Comparison of ENCODE assay signal across 8 cellular contexts in the genomic region with DNA sequence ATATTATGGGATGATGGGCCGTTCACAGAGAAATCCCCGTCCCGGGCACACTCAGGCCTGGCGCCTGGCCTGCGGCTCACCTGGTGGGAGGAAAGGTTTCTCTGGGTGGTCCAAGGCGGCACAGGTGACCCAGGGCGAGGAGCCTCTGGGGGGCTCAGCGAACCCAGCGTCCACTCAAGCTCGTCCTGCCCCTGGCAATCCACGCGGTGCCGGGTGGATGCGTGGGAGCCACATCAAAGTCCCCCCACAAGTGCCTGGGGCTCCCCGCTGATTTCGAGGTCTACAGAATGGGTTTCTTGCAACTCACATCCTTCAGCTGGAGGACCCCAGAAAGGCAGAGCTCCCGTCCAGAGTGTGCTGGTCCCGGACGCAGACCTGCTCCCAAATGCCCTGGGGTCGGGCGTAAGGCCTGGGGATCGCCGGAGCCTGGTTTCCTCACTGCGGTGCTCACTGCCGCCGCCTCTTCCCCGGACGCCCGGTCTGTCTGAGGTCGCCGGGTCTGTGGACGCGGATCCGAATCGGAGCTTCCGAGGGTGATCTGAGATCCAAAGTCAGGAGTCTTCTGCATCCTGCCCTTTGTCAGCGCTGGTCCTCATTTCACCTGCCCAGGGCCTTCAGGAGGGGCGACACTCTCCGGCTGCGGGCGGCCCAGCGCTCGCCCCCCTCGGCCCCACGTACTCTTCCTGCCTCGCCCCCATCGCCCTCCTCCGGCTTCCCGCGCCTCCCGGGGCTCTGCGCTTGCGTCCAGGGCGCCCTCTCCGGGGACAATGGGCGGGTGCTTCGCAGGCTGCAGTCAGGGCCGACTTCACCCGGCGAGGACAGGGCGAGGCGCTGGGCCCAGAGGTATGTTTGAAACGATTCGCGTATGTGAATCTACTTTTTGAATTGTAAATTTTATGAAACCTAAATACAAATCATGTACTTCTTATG.
DNase-seq lines count a peak whose midpoint lies in the region; ATAC-seq and TF ChIP-seq lines count a peak whose summit lies in the region.

No MANE protein-coding gene starts in this region.

- H3K4me3 ChIP-seq in GM06990 (replicated peaks; ENCODE audit: low read depth, low read length) (peak overlapping the region; percentile 46), astrocyte of the cerebellum (ENCODE audit: low read depth, low read length) (no peak overlapping the region)

- TF ChIP-seq CTCF in GM06990 (IDR thresholded peaks at IDR 0.05; ENCODE audit: insufficient read depth, low read length, poor library complexity, severe bottlenecking), result peak; percentile 32
- peak; percentile 13 for TF ChIP-seq CTCF in astrocyte of the cerebellum (IDR thresholded peaks at IDR 0.05; ENCODE audit: low read depth, low read length, missing control alignments)

- in situ Hi-C loops in astrocyte of the cerebellum (cut with HindIII; ENCODE audit: low sequenced_read_pairs), result no loop called here

- DNase-seq in GM06990 (ENCODE audit: extremely low read depth, insufficient read length), result peak; percentile 85
- DNase-seq in T-helper 2 cell, result peak; percentile 21 to 52 (median 41)
- DNase-seq in astrocyte of the cerebellum (ENCODE audit: low read depth), result no peak
- peak; percentile 53 for DNase-seq in iris pigment epithelial cell (ENCODE audit: low read depth)
- peak; percentile 45 to 48 for DNase-seq in stimulated activated CD4-positive, alpha-beta T cell treated with anti-CD3 and anti-CD28 coated beads, Interleukin-15, amount 100 ng/mL, for 48 hours (ENCODE audit: low read depth in 2 of 2)
- DNase-seq in NCI-H82 (lab: John Stamatoyannopoulos, UW), result no peak
- DNase-seq in dedifferentiated amniotic fluid mesenchymal stem cell (ENCODE audit: extremely low spot score), result no peak

- ATAC-seq in HG02571 (IDR thresholded peaks at IDR 0.05; ENCODE audit: unreplicated experiment), result peak; percentile 78

- no peaks in the 10 kb centered on the region for H3K27me3 ChIP-seq in GM06990 (replicated peaks; ENCODE audit: control insufficient read depth, insufficient read depth, low read length)

- no peaks in the 10 kb centered on the region for H3K36me3 ChIP-seq in GM06990 (ENCODE audit: control insufficient read depth, insufficient read depth, low read length)

Comparison
In these comparisons a context has a peak if more than half of its experiments do, and no peak if none do; other contexts are left out.
1. DNase-seq: peak in GM06990 (single experiment), T-helper 2 cell (5 of 5), iris pigment epithelial cell (single experiment) and stimulated activated CD4-positive, alpha-beta T cell treated with anti-CD3 and anti-CD28 coated beads, Interleukin-15, amount 100 ng/mL, for 48 hours (2 of 2); none in astrocyte of the cerebellum (single experiment), NCI-H82 (single experiment) and dedifferentiated amniotic fluid mesenchymal stem cell (single experiment).